In the genomic region with DNA sequence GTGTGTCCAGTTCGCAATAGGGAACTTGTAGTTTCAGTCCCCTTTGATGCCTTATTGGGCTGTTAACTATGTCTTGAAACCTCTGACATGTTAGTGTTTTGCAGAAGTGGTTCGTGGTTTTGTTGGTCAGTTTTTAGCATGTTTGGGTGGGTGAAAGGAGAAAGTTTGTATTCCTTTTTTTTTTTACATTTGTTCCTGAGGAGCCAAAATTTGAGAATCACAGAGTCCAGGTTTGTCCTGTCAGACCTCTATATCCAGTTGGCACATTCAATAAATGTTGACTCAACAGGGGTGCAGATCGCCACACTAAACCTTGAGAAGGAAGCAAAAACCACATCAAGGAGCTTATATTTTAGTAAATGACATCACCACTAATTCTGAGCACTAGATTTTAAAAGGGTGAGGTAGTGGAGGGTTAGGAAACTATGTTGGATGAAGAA, we compare ENCODE assay signal across 2 cellular contexts.
A peak's percentile ranks its signal among the peaks of the same experiment; 100 is the strongest.
TF ChIP-seq lines count a peak whose summit lies in the region.

No MANE protein-coding gene starts in this region.

TF ChIP-seq in GM12891, 5 proteins besides CTCF, POLR2A, EP300 and RAD21 (continued from another document):
- no peak for TF ChIP-seq PAX5 (IDR thresholded peaks at IDR 0.05; ENCODE audit: insufficient read depth, low read length, severe bottlenecking)

TF ChIP-seq in GM12878, 131 proteins besides CTCF, POLR2A, EP300 and RAD21 (continued from another document and continues in another):
- TF ChIP-seq MTA2 (IDR thresholded peaks at IDR 0.05; ENCODE audit: low read depth) (peak; percentile 50; the same call in 1 of the 2 replicates), PAX8 (IDR thresholded peaks at IDR 0.05) (no peak), SIN3A (IDR thresholded peaks at IDR 0.05; ENCODE audit: low read depth, low read length) (no peak), BMI1 (IDR thresholded peaks at IDR 0.05; ENCODE audit: borderline replicate concordance) (no peak), IRF4 (IDR thresholded peaks at IDR 0.05; ENCODE audit: low read depth, low read length) (0 out of 2 replicates have a peak, but pooled peaks have one; percentile 26), SPI1 (IDR thresholded peaks at IDR 0.05; ENCODE audit: borderline replicate concordance, insufficient read depth, low read depth, low read length) (peak; percentile 82; the same call in 1 of the 2 replicates), ETV6 (conservative IDR thresholded peaks at IDR 0.05 in 1 of 2, IDR thresholded peaks at IDR 0.05 in 1 of 2; ENCODE audit: borderline replicate concordance in 1 of 2, low read depth in 1 of 2) (no peak), ZBED1 (IDR thresholded peaks at IDR 0.05; ENCODE audit: borderline replicate concordance) (no peak), YBX1 (IDR thresholded peaks at IDR 0.05) (no peak), IKZF1 (conservative IDR thresholded peaks at IDR 0.05) (peak; percentile 48), EED (IDR thresholded peaks at IDR 0.05; ENCODE audit: low read depth) (no peak), KLF5 (IDR thresholded peaks at IDR 0.05; ENCODE audit: partially characterized antibody) (no peak), TARDBP (IDR thresholded peaks at IDR 0.05; ENCODE audit: borderline replicate concordance) (no peak), BACH1 (IDR thresholded peaks at IDR 0.05; ENCODE audit: borderline replicate concordance) (no peak), NFIC (IDR thresholded peaks at IDR 0.05; ENCODE audit: low read depth, low read length) (peak; percentile 65; the same call in 1 of the 2 replicates), NFXL1 (IDR thresholded peaks at IDR 0.05; ENCODE audit: borderline replicate concordance) (no peak), DPF2 (IDR thresholded peaks at IDR 0.05) (peak; percentile 51; the same call in 1 of the 2 replicates), MEF2B (IDR thresholded peaks at IDR 0.05; ENCODE audit: partially characterized antibody, poor library complexity, severe bottlenecking) (peak; percentile 34), ZNF24 (IDR thresholded peaks at IDR 0.05) (no peak), ZNF217 (IDR thresholded peaks at IDR 0.05) (no peak), ZNF384 (IDR thresholded peaks at IDR 0.05; ENCODE audit: borderline replicate concordance, low read depth, low read length) (0 out of 2 replicates have a peak, but pooled peaks have one; percentile 31), SMAD1 (IDR thresholded peaks at IDR 0.05; ENCODE audit: low read depth, partially characterized antibody) (no peak), PAX5 (IDR thresholded peaks at IDR 0.05; ENCODE audit: borderline replicate concordance, low read depth, low read length) (no peak), NBN (IDR thresholded peaks at IDR 0.05) (peak; percentile 58; the same call in 1 of the 2 replicates), TBL1XR1 (IDR thresholded peaks at IDR 0.05; ENCODE audit: low read depth, low read length) (no peak), FOS (IDR thresholded peaks at IDR 0.05; ENCODE audit: borderline replicate concordance, extremely low read depth, insufficient read length) (no peak), TCF3 (IDR thresholded peaks at IDR 0.05; ENCODE audit: borderline replicate concordance, insufficient read depth, low read depth, low read length) (no peak), TAF1 (IDR thresholded peaks at IDR 0.05; ENCODE audit: borderline replicate concordance, low read depth, low read length) (no peak), RUNX3 (IDR thresholded peaks at IDR 0.05; ENCODE audit: low read length) (peak; percentile 93), HCFC1 (IDR thresholded peaks at IDR 0.05; ENCODE audit: low read length) (no peak), ASH2L (IDR thresholded peaks at IDR 0.05; ENCODE audit: borderline replicate concordance, low read depth) (no peak), TCF7 (IDR thresholded peaks at IDR 0.05; ENCODE audit: borderline replicate concordance) (peak; percentile 93), SRF (IDR thresholded peaks at IDR 0.05; ENCODE audit: low read depth in 2 of 2, low read length in 2 of 2) (no peak), RELA (IDR thresholded peaks at IDR 0.05; ENCODE audit: borderline replicate concordance, partially characterized antibody) (no peak), SMARCA5 (IDR thresholded peaks at IDR 0.05) (no peak), IKZF2 (IDR thresholded peaks at IDR 0.05) (peak; percentile 46 to 56; a peak in 3 of 4 replicates), POLR2AphosphoS5 (IDR thresholded peaks at IDR 0.05; ENCODE audit: low read length) (no peak), RFX5 (IDR thresholded peaks at IDR 0.05; ENCODE audit: low read depth, low read length) (no peak), STAT3 (IDR thresholded peaks at IDR 0.05; ENCODE audit: low read depth, low read length) (no peak), CHD2 (IDR thresholded peaks at IDR 0.05; ENCODE audit: borderline replicate concordance, low read depth, low read length) (no peak)
- TF ChIP-seq, protein P1, sequence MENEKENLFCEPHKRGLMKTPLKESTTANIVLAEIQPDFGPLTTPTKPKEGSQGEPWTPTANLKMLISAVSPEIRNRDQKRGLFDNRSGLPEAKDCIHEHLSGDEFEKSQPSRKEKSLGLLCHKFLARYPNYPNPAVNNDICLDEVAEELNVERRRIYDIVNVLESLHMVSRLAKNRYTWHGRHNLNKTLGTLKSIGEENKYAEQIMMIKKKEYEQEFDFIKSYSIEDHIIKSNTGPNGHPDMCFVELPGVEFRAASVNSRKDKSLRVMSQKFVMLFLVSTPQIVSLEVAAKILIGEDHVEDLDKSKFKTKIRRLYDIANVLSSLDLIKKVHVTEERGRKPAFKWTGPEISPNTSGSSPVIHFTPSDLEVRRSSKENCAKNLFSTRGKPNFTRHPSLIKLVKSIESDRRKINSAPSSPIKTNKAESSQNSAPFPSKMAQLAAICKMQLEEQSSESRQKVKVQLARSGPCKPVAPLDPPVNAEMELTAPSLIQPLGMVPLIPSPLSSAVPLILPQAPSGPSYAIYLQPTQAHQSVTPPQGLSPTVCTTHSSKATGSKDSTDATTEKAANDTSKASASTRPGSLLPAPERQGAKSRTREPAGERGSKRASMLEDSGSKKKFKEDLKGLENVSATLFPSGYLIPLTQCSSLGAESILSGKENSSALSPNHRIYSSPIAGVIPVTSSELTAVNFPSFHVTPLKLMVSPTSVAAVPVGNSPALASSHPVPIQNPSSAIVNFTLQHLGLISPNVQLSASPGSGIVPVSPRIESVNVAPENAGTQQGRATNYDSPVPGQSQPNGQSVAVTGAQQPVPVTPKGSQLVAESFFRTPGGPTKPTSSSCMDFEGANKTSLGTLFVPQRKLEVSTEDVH (IDR thresholded peaks at IDR 0.05; ENCODE audit: low read depth, partially characterized antibody), result no peak
- TF ChIP-seq, protein P2, sequence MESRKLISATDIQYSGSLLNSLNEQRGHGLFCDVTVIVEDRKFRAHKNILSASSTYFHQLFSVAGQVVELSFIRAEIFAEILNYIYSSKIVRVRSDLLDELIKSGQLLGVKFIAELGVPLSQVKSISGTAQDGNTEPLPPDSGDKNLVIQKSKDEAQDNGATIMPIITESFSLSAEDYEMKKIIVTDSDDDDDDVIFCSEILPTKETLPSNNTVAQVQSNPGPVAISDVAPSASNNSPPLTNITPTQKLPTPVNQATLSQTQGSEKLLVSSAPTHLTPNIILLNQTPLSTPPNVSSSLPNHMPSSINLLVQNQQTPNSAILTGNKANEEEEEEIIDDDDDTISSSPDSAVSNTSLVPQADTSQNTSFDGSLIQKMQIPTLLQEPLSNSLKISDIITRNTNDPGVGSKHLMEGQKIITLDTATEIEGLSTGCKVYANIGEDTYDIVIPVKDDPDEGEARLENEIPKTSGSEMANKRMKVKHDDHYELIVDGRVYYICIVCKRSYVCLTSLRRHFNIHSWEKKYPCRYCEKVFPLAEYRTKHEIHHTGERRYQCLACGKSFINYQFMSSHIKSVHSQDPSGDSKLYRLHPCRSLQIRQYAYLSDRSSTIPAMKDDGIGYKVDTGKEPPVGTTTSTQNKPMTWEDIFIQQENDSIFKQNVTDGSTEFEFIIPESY (IDR thresholded peaks at IDR 0.05), result no peak
- TF ChIP-seq, protein P3, sequence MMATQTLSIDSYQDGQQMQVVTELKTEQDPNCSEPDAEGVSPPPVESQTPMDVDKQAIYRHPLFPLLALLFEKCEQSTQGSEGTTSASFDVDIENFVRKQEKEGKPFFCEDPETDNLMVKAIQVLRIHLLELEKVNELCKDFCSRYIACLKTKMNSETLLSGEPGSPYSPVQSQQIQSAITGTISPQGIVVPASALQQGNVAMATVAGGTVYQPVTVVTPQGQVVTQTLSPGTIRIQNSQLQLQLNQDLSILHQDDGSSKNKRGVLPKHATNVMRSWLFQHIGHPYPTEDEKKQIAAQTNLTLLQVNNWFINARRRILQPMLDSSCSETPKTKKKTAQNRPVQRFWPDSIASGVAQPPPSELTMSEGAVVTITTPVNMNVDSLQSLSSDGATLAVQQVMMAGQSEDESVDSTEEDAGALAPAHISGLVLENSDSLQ (IDR thresholded peaks at IDR 0.05), result no peak
- TF ChIP-seq, protein P4, sequence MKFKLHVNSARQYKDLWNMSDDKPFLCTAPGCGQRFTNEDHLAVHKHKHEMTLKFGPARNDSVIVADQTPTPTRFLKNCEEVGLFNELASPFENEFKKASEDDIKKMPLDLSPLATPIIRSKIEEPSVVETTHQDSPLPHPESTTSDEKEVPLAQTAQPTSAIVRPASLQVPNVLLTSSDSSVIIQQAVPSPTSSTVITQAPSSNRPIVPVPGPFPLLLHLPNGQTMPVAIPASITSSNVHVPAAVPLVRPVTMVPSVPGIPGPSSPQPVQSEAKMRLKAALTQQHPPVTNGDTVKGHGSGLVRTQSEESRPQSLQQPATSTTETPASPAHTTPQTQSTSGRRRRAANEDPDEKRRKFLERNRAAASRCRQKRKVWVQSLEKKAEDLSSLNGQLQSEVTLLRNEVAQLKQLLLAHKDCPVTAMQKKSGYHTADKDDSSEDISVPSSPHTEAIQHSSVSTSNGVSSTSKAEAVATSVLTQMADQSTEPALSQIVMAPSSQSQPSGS (IDR thresholded peaks at IDR 0.05; ENCODE audit: low read length), result peak; percentile 91
- TF ChIP-seq, protein P5, sequence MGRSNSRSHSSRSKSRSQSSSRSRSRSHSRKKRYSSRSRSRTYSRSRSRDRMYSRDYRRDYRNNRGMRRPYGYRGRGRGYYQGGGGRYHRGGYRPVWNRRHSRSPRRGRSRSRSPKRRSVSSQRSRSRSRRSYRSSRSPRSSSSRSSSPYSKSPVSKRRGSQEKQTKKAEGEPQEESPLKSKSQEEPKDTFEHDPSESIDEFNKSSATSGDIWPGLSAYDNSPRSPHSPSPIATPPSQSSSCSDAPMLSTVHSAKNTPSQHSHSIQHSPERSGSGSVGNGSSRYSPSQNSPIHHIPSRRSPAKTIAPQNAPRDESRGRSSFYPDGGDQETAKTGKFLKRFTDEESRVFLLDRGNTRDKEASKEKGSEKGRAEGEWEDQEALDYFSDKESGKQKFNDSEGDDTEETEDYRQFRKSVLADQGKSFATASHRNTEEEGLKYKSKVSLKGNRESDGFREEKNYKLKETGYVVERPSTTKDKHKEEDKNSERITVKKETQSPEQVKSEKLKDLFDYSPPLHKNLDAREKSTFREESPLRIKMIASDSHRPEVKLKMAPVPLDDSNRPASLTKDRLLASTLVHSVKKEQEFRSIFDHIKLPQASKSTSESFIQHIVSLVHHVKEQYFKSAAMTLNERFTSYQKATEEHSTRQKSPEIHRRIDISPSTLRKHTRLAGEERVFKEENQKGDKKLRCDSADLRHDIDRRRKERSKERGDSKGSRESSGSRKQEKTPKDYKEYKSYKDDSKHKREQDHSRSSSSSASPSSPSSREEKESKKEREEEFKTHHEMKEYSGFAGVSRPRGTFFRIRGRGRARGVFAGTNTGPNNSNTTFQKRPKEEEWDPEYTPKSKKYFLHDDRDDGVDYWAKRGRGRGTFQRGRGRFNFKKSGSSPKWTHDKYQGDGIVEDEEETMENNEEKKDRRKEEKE (IDR thresholded peaks at IDR 0.05), result no peak
- TF ChIP-seq, protein P6, sequence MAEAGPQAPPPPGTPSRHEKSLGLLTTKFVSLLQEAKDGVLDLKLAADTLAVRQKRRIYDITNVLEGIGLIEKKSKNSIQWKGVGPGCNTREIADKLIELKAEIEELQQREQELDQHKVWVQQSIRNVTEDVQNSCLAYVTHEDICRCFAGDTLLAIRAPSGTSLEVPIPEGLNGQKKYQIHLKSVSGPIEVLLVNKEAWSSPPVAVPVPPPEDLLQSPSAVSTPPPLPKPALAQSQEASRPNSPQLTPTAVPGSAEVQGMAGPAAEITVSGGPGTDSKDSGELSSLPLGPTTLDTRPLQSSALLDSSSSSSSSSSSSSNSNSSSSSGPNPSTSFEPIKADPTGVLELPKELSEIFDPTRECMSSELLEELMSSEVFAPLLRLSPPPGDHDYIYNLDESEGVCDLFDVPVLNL (IDR thresholded peaks at IDR 0.05; ENCODE audit: low read depth, low read length), result no peak
- TF ChIP-seq, protein P7, sequence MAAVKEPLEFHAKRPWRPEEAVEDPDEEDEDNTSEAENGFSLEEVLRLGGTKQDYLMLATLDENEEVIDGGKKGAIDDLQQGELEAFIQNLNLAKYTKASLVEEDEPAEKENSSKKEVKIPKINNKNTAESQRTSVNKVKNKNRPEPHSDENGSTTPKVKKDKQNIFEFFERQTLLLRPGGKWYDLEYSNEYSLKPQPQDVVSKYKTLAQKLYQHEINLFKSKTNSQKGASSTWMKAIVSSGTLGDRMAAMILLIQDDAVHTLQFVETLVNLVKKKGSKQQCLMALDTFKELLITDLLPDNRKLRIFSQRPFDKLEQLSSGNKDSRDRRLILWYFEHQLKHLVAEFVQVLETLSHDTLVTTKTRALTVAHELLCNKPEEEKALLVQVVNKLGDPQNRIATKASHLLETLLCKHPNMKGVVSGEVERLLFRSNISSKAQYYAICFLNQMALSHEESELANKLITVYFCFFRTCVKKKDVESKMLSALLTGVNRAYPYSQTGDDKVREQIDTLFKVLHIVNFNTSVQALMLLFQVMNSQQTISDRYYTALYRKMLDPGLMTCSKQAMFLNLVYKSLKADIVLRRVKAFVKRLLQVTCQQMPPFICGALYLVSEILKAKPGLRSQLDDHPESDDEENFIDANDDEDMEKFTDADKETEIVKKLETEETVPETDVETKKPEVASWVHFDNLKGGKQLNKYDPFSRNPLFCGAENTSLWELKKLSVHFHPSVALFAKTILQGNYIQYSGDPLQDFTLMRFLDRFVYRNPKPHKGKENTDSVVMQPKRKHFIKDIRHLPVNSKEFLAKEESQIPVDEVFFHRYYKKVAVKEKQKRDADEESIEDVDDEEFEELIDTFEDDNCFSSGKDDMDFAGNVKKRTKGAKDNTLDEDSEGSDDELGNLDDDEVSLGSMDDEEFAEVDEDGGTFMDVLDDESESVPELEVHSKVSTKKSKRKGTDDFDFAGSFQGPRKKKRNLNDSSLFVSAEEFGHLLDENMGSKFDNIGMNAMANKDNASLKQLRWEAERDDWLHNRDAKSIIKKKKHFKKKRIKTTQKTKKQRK (IDR thresholded peaks at IDR 0.05; ENCODE audit: low read depth, low read length), result no peak
- TF ChIP-seq, protein P8, sequence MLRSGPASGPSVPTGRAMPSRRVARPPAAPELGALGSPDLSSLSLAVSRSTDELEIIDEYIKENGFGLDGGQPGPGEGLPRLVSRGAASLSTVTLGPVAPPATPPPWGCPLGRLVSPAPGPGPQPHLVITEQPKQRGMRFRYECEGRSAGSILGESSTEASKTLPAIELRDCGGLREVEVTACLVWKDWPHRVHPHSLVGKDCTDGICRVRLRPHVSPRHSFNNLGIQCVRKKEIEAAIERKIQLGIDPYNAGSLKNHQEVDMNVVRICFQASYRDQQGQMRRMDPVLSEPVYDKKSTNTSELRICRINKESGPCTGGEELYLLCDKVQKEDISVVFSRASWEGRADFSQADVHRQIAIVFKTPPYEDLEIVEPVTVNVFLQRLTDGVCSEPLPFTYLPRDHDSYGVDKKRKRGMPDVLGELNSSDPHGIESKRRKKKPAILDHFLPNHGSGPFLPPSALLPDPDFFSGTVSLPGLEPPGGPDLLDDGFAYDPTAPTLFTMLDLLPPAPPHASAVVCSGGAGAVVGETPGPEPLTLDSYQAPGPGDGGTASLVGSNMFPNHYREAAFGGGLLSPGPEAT (IDR thresholded peaks at IDR 0.05; ENCODE audit: low read depth), result 0 out of 2 replicates have a peak, but pooled peaks have one; percentile 41
